In genomic region chr14:57060276-57060956, GRCh38 we compare ENCODE assay signal across 9 cellular contexts.
DNase-seq lines count a peak whose midpoint lies in the region; ATAC-seq and TF ChIP-seq lines count a peak whose summit lies in the region.
"Had no signal": no experiment of that assay in that cellular context is flagged by ENCODE, and none has a peak within 500 bp of the region (broad histone marks: within the 10 kb centered on the region; RNA-seq: fewer than 3 reads in every experiment).

No MANE protein-coding gene starts in this region.

- DNase-seq in GM20000 (ENCODE audit: low spot score) (peak; percentile 69), astrocyte of the hippocampus (ENCODE audit: low read depth, low spot score) (peak; percentile 57), KG1 (lab: John Stamatoyannopoulos, UW) (no peak), cerebellar nuclear complex (lab: John Stamatoyannopoulos, UW) (no peak)
- peak; percentile 21 for DNase-seq in stimulated activated naive B cell treated with anti-CD40 and anti-IgM and Interleukin-4, amounts not matched to agents 10 μg/mL and 1 μg/mL and 100 μg/mL, for 72 hours
- DNase-seq in effector CD8-positive, alpha-beta T cell (lab: John Stamatoyannopoulos, UW): no peak

- peaks cover 6 to 8% of the 10 kb centered on the region in 2 donors for H3K4me1 Mint-ChIP-seq in stimulated activated naive B cell treated with anti-CD40 and anti-IgM and Interleukin-4, amounts not matched to agents 10 μg/mL and 1 μg/mL and 100 μg/mL, for 72 hours

- H3K27me3 Mint-ChIP-seq in stimulated activated naive B cell treated with anti-CD40 and anti-IgM and Interleukin-4, amounts not matched to agents 10 μg/mL and 1 μg/mL and 100 μg/mL, for 72 hours: peaks cover 9 to 12% of the 10 kb centered on the region in 2 donors

- ATAC-seq in HG03457 (IDR thresholded peaks at IDR 0.05; ENCODE audit: unreplicated experiment): peak; percentile 80
- ATAC-seq in stimulated activated naive B cell treated with anti-CD40 and anti-IgM and Interleukin-4, amounts not matched to agents 10 μg/mL and 1 μg/mL and 100 μg/mL, for 72 hours (replicated peaks): peak; percentile 82 to 92

- peak overlapping the region; percentile 75 for H3K27ac Mint-ChIP-seq in stimulated activated naive B cell treated with anti-CD40 and anti-IgM and Interleukin-4, amounts not matched to agents 10 μg/mL and 1 μg/mL and 100 μg/mL, for 72 hours
- H3K27ac Mint-ChIP-seq: nephron had no signal

- H3K36me3 Mint-ChIP-seq in stimulated activated naive B cell treated with anti-CD40 and anti-IgM and Interleukin-4, amounts not matched to agents 10 μg/mL and 1 μg/mL and 100 μg/mL, for 72 hours: no peaks in the 10 kb centered on the region

- H3K4me3 ChIP-seq in GM08714 (ENCODE audit: low read length): peak overlapping the region; percentile 45; the same call in 1 of the 2 replicates

- H3K4me3 Mint-ChIP-seq in stimulated activated naive B cell treated with anti-CD40 and anti-IgM and Interleukin-4, amounts not matched to agents 10 μg/mL and 1 μg/mL and 100 μg/mL, for 72 hours: no peak overlapping the region
- H3K4me3 Mint-ChIP-seq: nephron had no signal

- no peak for TF ChIP-seq CTCF in GM20000 (IDR thresholded peaks at IDR 0.05; ENCODE audit: extremely low read depth, missing control alignments)

- H3K9me3 Mint-ChIP-seq in stimulated activated naive B cell treated with anti-CD40 and anti-IgM and Interleukin-4, amounts not matched to agents 10 μg/mL and 1 μg/mL and 100 μg/mL, for 72 hours: no peaks in the 10 kb centered on the region
- H3K9me3 Mint-ChIP-seq: nephron had no signal

Comparison
In these comparisons a context has a peak if more than half of its experiments do, and no peak if none do; other contexts are left out.
1. DNase-seq: peak in GM20000 (single experiment), astrocyte of the hippocampus (single experiment) and stimulated activated naive B cell treated with anti-CD40 and anti-IgM and Interleukin-4, amounts not matched to agents 10 μg/mL and 1 μg/mL and 100 μg/mL, for 72 hours (single experiment); none in effector CD8-positive, alpha-beta T cell (single experiment), KG1 (single experiment) and cerebellar nuclear complex (0 of 2).